ENCODE assay signal across 24 cellular contexts in genomic region chr16:80014241-80014939, GRCh38.
DNase-seq lines count a peak whose midpoint lies in the region; ATAC-seq and TF ChIP-seq lines count a peak whose summit lies in the region.
"Had no signal": no experiment of that assay in that cellular context is flagged by ENCODE, and none has a peak within 500 bp of the region (broad histone marks: within the 10 kb centered on the region; RNA-seq: fewer than 3 reads in every experiment).

No MANE protein-coding gene starts in this region.

- DNase-seq in AG10803 (ENCODE audit: low read depth), result peak; percentile 92
- peak; percentile 34 for DNase-seq in HuH-7.5 (ENCODE audit: low spot score)
- peak; percentile 42 for DNase-seq in astrocyte of the hippocampus (ENCODE audit: low read depth, low spot score)
- no peak for DNase-seq in left lobe of liver (ENCODE audit: low spot score)
- no peak for DNase-seq in NCI-H2171 (lab: John Stamatoyannopoulos, UW)
- no peak for DNase-seq in left colon
- DNase-seq in NCI-H1048 (lab: John Stamatoyannopoulos, UW), result no peak
- DNase-seq: activated CD4-positive, alpha-beta T cell treated with anti-CD3 and anti-CD28 coated beads, Interleukin-2, amount 50 U/mL, for 1 hour; activated CD8-positive, alpha-beta memory T cell treated with anti-CD3 and anti-CD28 coated beads, Interleukin-2, amount 50 U/mL, for 4 hours; activated effector memory CD4-positive, alpha-beta T cell treated with Interleukin-2 at 50 U/mL for 16 hours; CD8-positive, alpha-beta T cell; DND-41; dorsolateral prefrontal cortex; H7; Karpas-422; kidney glomerular epithelial cell; NCI-H1105 treated with DMSO at 0.1 percent for 48 hours; NCI-H774; nephron progenitor cell; T-helper 17 cell; testis had no signal

- no peak for TF ChIP-seq CTCF in AG10803 (conservative IDR thresholded peaks at IDR 0.05; ENCODE audit: low read length)

- ATAC-seq in left lobe of liver (peak; percentile 83), left colon (no peak), GM21717 (IDR thresholded peaks at IDR 0.05; ENCODE audit: unreplicated experiment) (no peak)
- ATAC-seq: CD8-positive, alpha-beta T cell; gastroesophageal sphincter; stimulated activated memory B cell treated with anti-CD40 and anti-IgM and Interleukin-4, amounts not matched to agents 10 μg/mL and 1 μg/mL and 100 μg/mL, for 72 hours; T-helper 17 cell had no signal

- intact Hi-C loops in left colon (cut with DNase I, micrococcal nuclease), result no loop called here

- no peak overlapping the region for H3K4me3 ChIP-seq in AG10803 (ENCODE audit: low read length)
- H3K4me3 ChIP-seq: dorsolateral prefrontal cortex, gastroesophageal sphincter, testis had no signal

Comparison
In these comparisons a context has a peak if more than half of its experiments do, and no peak if none do; other contexts are left out.
1. DNase-seq: peak in AG10803 (single experiment), HuH-7.5 (single experiment) and astrocyte of the hippocampus (single experiment); none in left lobe of liver (single experiment), NCI-H2171 (single experiment), left colon (0 of 2) and NCI-H1048 (single experiment).